ENCODE assay signal across 1 cellular context in genomic region chr10:11746883-11747539, GRCh38.
TF ChIP-seq lines count a peak whose summit lies in the region.

No MANE protein-coding gene starts in this region.

TF ChIP-seq in liver, 16 proteins besides CTCF, POLR2A, EP300 and RAD21 (continued from another document):
- TF ChIP-seq, protein P1, sequence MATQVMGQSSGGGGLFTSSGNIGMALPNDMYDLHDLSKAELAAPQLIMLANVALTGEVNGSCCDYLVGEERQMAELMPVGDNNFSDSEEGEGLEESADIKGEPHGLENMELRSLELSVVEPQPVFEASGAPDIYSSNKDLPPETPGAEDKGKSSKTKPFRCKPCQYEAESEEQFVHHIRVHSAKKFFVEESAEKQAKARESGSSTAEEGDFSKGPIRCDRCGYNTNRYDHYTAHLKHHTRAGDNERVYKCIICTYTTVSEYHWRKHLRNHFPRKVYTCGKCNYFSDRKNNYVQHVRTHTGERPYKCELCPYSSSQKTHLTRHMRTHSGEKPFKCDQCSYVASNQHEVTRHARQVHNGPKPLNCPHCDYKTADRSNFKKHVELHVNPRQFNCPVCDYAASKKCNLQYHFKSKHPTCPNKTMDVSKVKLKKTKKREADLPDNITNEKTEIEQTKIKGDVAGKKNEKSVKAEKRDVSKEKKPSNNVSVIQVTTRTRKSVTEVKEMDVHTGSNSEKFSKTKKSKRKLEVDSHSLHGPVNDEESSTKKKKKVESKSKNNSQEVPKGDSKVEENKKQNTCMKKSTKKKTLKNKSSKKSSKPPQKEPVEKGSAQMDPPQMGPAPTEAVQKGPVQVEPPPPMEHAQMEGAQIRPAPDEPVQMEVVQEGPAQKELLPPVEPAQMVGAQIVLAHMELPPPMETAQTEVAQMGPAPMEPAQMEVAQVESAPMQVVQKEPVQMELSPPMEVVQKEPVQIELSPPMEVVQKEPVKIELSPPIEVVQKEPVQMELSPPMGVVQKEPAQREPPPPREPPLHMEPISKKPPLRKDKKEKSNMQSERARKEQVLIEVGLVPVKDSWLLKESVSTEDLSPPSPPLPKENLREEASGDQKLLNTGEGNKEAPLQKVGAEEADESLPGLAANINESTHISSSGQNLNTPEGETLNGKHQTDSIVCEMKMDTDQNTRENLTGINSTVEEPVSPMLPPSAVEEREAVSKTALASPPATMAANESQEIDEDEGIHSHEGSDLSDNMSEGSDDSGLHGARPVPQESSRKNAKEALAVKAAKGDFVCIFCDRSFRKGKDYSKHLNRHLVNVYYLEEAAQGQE (IDR thresholded peaks at IDR 0.05): no peak
- TF ChIP-seq MAX (IDR thresholded peaks at IDR 0.05): no peak
- peak in 1 of 2 donors; percentile 49 for TF ChIP-seq RXRA (IDR thresholded peaks at IDR 0.05)
- no peak for TF ChIP-seq JUND (IDR thresholded peaks at IDR 0.05)
- TF ChIP-seq FOXA1 (IDR thresholded peaks at IDR 0.05): peak; percentile 70
- TF ChIP-seq YY1 (IDR thresholded peaks at IDR 0.05): peak; percentile 79
